In genomic region chr5:122844916-122845252, GRCh38 we compare ENCODE assay signal across 8 cellular contexts. TPM values are rescaled to one million over a fixed set of nuclear protein-coding genes. Genes with fewer than 3 reads are reported as not detected.
A peak's percentile ranks its signal among the peaks of the same experiment; 100 is the strongest.
DNase-seq lines count a peak whose midpoint lies in the region; ATAC-seq and TF ChIP-seq lines count a peak whose summit lies in the region.

No MANE protein-coding gene starts in this region.

- peak overlapping the region; percentile 71 to 82 (median 74) for H3K9ac ChIP-seq in skeletal muscle tissue (ENCODE audit: low read depth in 1 of 3, low read length in 3 of 3)

- WGBS in heart right ventricle, 2 donors, result 2% methylated on average over 17 of the region's 17 CpGs

- intact Hi-C loops in activated naive CD4-positive, alpha-beta T cell treated with anti-CD3 and anti-CD28 coated beads for 36 hours (cut with micrococcal nuclease), result loop anchor here (1.0 to 10.0 kb wide), 6 partner anchors 38 to 880 kb away; partner anchors contain the start of genes CEP120, CSNK1G3 and SRFBP1
- intact Hi-C loops in heart right ventricle (cut with DNase I), result loop anchor here in 5 of 10 donors (2.0 to 10.0 kb wide), 4 partner anchors 70 to 192 kb away; partner anchors contain the start of genes SNX2 (in 4 of the 5) and PPIC (in 2 of the 5)

- H3K36me3 Mint-ChIP-seq in activated naive CD4-positive, alpha-beta T cell treated with anti-CD3 and anti-CD28 coated beads for 36 hours (ENCODE audit: low read depth), result no peaks in the 10 kb centered on the region

- CTCF ChIA-PET in activated naive CD4-positive, alpha-beta T cell treated with anti-CD3 and anti-CD28 coated beads for 36 hours (lab: Charles Lee), result no interaction called here

- H3K36me3 ChIP-seq in heart right ventricle, result no peaks in the 10 kb centered on the region
- H3K36me3 ChIP-seq in skeletal muscle tissue (ENCODE audit: control insufficient read depth in 3 of 3, insufficient read depth in 3 of 3, low read length in 3 of 3), result no peaks in the 10 kb centered on the region

- no peaks in the 10 kb centered on the region for H3K27me3 ChIP-seq in heart right ventricle
- H3K27me3 ChIP-seq in skeletal muscle tissue (ENCODE audit: control insufficient read depth in 3 of 3, insufficient read depth in 3 of 3, low read length in 3 of 3), result no peaks in the 10 kb centered on the region

- H3K27ac Mint-ChIP-seq in activated naive CD4-positive, alpha-beta T cell treated with anti-CD3 and anti-CD28 coated beads for 36 hours, result no peak overlapping the region

- peak overlapping the region; percentile 75 for H3K27ac ChIP-seq in VCaP
- H3K27ac ChIP-seq in heart right ventricle, result peak overlapping the region; percentile 49 to 93 (median 90)
- peak overlapping the region; percentile 3 for H3K27ac ChIP-seq in skeletal muscle tissue (ENCODE audit: low read depth, low read length)

- H3K9me3 ChIP-seq in heart right ventricle (peaks cover 0 to 10% (median 0%) of the 10 kb centered on the region in 11 donors), skeletal muscle tissue (ENCODE audit: control insufficient read depth in 3 of 3, low read length in 3 of 3) (no peaks in the 10 kb centered on the region)

- H3K4me1 Mint-ChIP-seq in activated naive CD4-positive, alpha-beta T cell treated with anti-CD3 and anti-CD28 coated beads for 36 hours (ENCODE audit: low read depth), result peaks cover 16% of the 10 kb centered on the region

- peaks cover 5% of the 10 kb centered on the region for H3K27me3 Mint-ChIP-seq in activated naive CD4-positive, alpha-beta T cell treated with anti-CD3 and anti-CD28 coated beads for 36 hours (ENCODE audit: low read depth)

- peak; percentile 10 for DNase-seq in activated naive CD4-positive, alpha-beta T cell treated with anti-CD3 and anti-CD28 coated beads for 36 hours
- no peak for DNase-seq in activated naive CD4-positive, alpha-beta T cell (lab: John Stamatoyannopoulos, UW)
- DNase-seq in heart right ventricle, result no peak
- DNase-seq in stimulated activated CD4-positive, alpha-beta T cell treated with anti-CD3 and anti-CD28 coated beads, Interleukin-2, amount 100 ng/mL, for 48 hours, result no peak
- no peak for DNase-seq in NCI-H526 treated with DMSO at 0.1 percent for 48 hours (lab: John Stamatoyannopoulos, UW)

- H3K4me3 Mint-ChIP-seq in activated naive CD4-positive, alpha-beta T cell treated with anti-CD3 and anti-CD28 coated beads for 36 hours, result peak overlapping the region; percentile 79

- H3K4me3 ChIP-seq in heart right ventricle (peak overlapping the region; percentile 90 to 98 (median 96)), skeletal muscle tissue (ENCODE audit: low read length in 3 of 3) (peak overlapping the region; percentile 79 to 84 (median 84))

- H3K4me1 ChIP-seq in heart right ventricle (peaks cover 0 to 38% (median 13%) of the 10 kb centered on the region in 9 donors), skeletal muscle tissue (ENCODE audit: control insufficient read depth in 3 of 3, insufficient read depth in 3 of 3, low read length in 3 of 3) (peaks cover 4 to 14% (median 7%) of the 10 kb centered on the region in 3 donors)

- H3K9me3 Mint-ChIP-seq in activated naive CD4-positive, alpha-beta T cell treated with anti-CD3 and anti-CD28 coated beads for 36 hours, result no peaks in the 10 kb centered on the region

- no peak for TF ChIP-seq CTCF in VCaP (conservative IDR thresholded peaks at IDR 0.05)
- no peak for TF ChIP-seq CTCF in heart right ventricle (IDR thresholded peaks at IDR 0.05)

- peak; percentile 55 for ATAC-seq in HG02938 (IDR thresholded peaks at IDR 0.05; ENCODE audit: unreplicated experiment)
- ATAC-seq in heart right ventricle, result peak; percentile 1 to 45 (median 20)

RNA-seq across cellular contexts. Expression of gene SNX24, which starts 0.5 kb away (rescaled TPM):
- 1 to 10 TPM; 2.2 to 2.3 TPM for total RNA-seq in activated naive CD4-positive, alpha-beta T cell treated with anti-CD3 and anti-CD28 coated beads for 36 hours
- total RNA-seq in heart right ventricle, result 10 to 100 TPM; 11.7 to 16.3 (median 13.8) TPM
- polyA plus RNA-seq in heart right ventricle, result 10 to 100 TPM; 12.9 to 14.7 TPM
- total RNA-seq in skeletal muscle tissue, result 11.5 TPM

Comparison
In these comparisons a context has a peak if more than half of its experiments do, and no peak if none do; other contexts are left out.
1. H3K27ac ChIP-seq: peak in every context shown above with its lines; median percentile 90 in heart right ventricle; 75 in VCaP; 3 in skeletal muscle tissue.